ENCODE assay signal across 8 cellular contexts in the genomic region with DNA sequence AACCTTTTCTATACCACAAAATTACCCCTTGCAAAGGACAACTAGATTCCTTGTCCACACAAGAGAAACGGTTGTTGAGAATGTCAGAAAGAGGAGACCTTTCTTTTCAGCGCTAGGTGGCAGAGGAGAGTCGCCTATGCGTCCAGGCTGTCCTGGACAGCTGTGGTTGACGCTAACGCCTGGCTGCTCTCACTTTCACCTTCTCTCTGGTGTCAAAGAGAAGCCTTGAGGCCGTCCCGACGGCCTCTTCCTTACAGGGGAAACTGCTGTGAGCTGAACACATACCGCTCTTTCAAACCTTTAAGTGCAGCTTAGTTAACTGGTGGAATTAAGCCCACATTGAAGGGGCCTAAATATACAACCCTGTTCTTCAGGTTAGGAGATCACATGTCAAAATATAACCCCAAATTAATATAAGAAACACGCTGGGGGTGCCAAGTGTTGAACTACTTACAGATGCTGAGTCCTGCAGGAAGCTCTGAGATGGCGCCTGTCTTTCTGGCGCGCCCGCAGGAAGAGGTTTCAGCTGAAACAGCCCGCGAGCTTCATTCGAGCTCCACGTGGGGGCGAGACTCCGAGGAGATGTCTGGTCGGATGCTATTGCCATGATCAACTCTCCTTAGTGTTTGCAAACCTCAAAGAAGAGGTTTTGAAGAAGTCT. TPM values are rescaled to one million over a fixed set of nuclear protein-coding genes. Genes with fewer than 3 reads are reported as not detected.
DNase-seq lines count a peak whose midpoint lies in the region; ATAC-seq and TF ChIP-seq lines count a peak whose summit lies in the region.

No MANE protein-coding gene starts in this region.

- peak overlapping the region; percentile 60 for H3K4me3 Mint-ChIP-seq in Calu3 (ENCODE audit: low read depth, unreplicated experiment)
- peak overlapping the region; percentile 70 for H3K4me3 Mint-ChIP-seq in stimulated activated effector memory CD8-positive, alpha-beta T cell treated with anti-CD3 and anti-CD28 coated beads, Interleukin-12 subunit alpha, Interleukin-12 subunit beta, amount 100 ng/mL, for 72 hours

- no peaks in the 10 kb centered on the region for H3K79me2 ChIP-seq in OCI-LY1 (ENCODE audit: insufficient read depth, low read length)

- H4K20me1 ChIP-seq in OCI-LY1 (ENCODE audit: insufficient read depth, low read length), result no peaks in the 10 kb centered on the region

- BruUV-seq in Calu3 (replicated peaks; lab: Mats Ljungman, UMichigan), result no TSS peak

- H3K36me3 ChIP-seq in OCI-LY1 (ENCODE audit: insufficient read depth, low read length), result no peaks in the 10 kb centered on the region

- peak; percentile 71 for DNase-seq in Calu3
- DNase-seq in GM20000 (ENCODE audit: low spot score), result peak; percentile 81
- DNase-seq in HPDE6-E6E7 (ENCODE audit: extremely low spot score), result peak; percentile 36
- peak; percentile 47 for DNase-seq in activated T-cell treated with anti-CD3 and anti-CD28 coated beads for 4 hours
- peak; percentile 75 for DNase-seq in myocyte (ENCODE audit: low read depth)
- peak; percentile 35 to 77 for DNase-seq in stimulated activated effector memory CD8-positive, alpha-beta T cell treated with anti-CD3 and anti-CD28 coated beads, Interleukin-12 subunit alpha, Interleukin-12 subunit beta, amount 100 ng/mL, for 72 hours (ENCODE audit: low spot score in 2 of 2)

- peak; percentile 47 for TF ChIP-seq CTCF in Calu3 (IDR thresholded peaks at IDR 0.05; ENCODE audit: unreplicated experiment)
- peak; percentile 82 for TF ChIP-seq CTCF in GM20000 (IDR thresholded peaks at IDR 0.05; ENCODE audit: extremely low read depth, missing control alignments)
- TF ChIP-seq CTCF in OCI-LY1 (IDR thresholded peaks at IDR 0.05; ENCODE audit: low read length), result peak; percentile 82

- intact Hi-C loops in Calu3 (cut with micrococcal nuclease; ENCODE audit: unreplicated experiment), result loop anchor here (1.0 to 5.0 kb wide), 6 partner anchors 33 to 1920 kb away; no protein-coding TSS in a partner anchor

- H2AFZ ChIP-seq in OCI-LY1 (ENCODE audit: low read length), result peak overlapping the region; percentile 70

- no peak overlapping the region for H3K27ac ChIP-seq in OCI-LY1 (ENCODE audit: low read depth, low read length, poor library complexity, severe bottlenecking)

- H3K9me3 ChIP-seq in OCI-LY1 (ENCODE audit: low read length), result no peaks in the 10 kb centered on the region

- no peak overlapping the region for H3K27ac Mint-ChIP-seq in Calu3 (ENCODE audit: unreplicated experiment)
- H3K27ac Mint-ChIP-seq in stimulated activated effector memory CD8-positive, alpha-beta T cell treated with anti-CD3 and anti-CD28 coated beads, Interleukin-12 subunit alpha, Interleukin-12 subunit beta, amount 100 ng/mL, for 72 hours, result peak overlapping the region; percentile 26

- H3K27me3 ChIP-seq in OCI-LY1 (ENCODE audit: insufficient read depth, low read length), result no peaks in the 10 kb centered on the region

- peaks cover 17% of the 10 kb centered on the region for H3K27me3 Mint-ChIP-seq in Calu3 (ENCODE audit: unreplicated experiment)

- no peaks in the 10 kb centered on the region for H3K9me3 Mint-ChIP-seq in Calu3 (ENCODE audit: low read depth, unreplicated experiment)
- no peaks in the 10 kb centered on the region for H3K9me3 Mint-ChIP-seq in stimulated activated effector memory CD8-positive, alpha-beta T cell treated with anti-CD3 and anti-CD28 coated beads, Interleukin-12 subunit alpha, Interleukin-12 subunit beta, amount 100 ng/mL, for 72 hours

- ATAC-seq in esophagus mucosa, result peak; percentile 88
- ATAC-seq in stimulated activated effector memory CD8-positive, alpha-beta T cell treated with anti-CD3 and anti-CD28 coated beads, Interleukin-12 subunit alpha, Interleukin-12 subunit beta, amount 100 ng/mL, for 72 hours, result peak; percentile 93

- H3K9ac ChIP-seq in OCI-LY1 (ENCODE audit: low read length), result peak overlapping the region; percentile 38; the same call in 1 of the 2 replicates

- H3K36me3 Mint-ChIP-seq in Calu3 (ENCODE audit: insufficient read depth, unreplicated experiment), result no peaks in the 10 kb centered on the region
- H3K36me3 Mint-ChIP-seq in stimulated activated effector memory CD8-positive, alpha-beta T cell treated with anti-CD3 and anti-CD28 coated beads, Interleukin-12 subunit alpha, Interleukin-12 subunit beta, amount 100 ng/mL, for 72 hours, result no peaks in the 10 kb centered on the region

- CTCF ChIA-PET in Calu3 (lab: Charles Lee), result interaction anchor here (0.9 to 1.8 kb wide), 6 partner anchors 26 to 2000 kb away, joined by 3 to 7 read pairs (median 4); partner anchors contain the start of gene KBTBD8

- peak overlapping the region; percentile 69 for H3K4me2 ChIP-seq in OCI-LY1 (ENCODE audit: low read length)

- H3K9me2 ChIP-seq in OCI-LY1 (ENCODE audit: low read depth, low read length), result no peaks in the 10 kb centered on the region

- no peaks in the 10 kb centered on the region for H3K4me1 Mint-ChIP-seq in Calu3 (ENCODE audit: low read depth, unreplicated experiment)
- H3K4me1 Mint-ChIP-seq in stimulated activated effector memory CD8-positive, alpha-beta T cell treated with anti-CD3 and anti-CD28 coated beads, Interleukin-12 subunit alpha, Interleukin-12 subunit beta, amount 100 ng/mL, for 72 hours, result peaks cover 8% of the 10 kb centered on the region

- no peaks in the 10 kb centered on the region for H3F3A ChIP-seq in OCI-LY1 (ENCODE audit: insufficient read depth, low read length)

- peaks cover 11% of the 10 kb centered on the region for H3K4me1 ChIP-seq in OCI-LY1 (ENCODE audit: insufficient read depth, low read length, severe bottlenecking)

- H3K4me3 ChIP-seq in OCI-LY1 (ENCODE audit: low read depth, low read length, poor library complexity, severe bottlenecking), result peak overlapping the region; percentile 50

RNA-seq across cellular contexts. Expression of gene KBTBD8, which starts 26.1 kb away (rescaled TPM):
- total RNA-seq in Calu3 (2022) (4.1 and 5.9 TPM in 2 replicates), esophagus mucosa (2.2 TPM), myocyte (4.3 and 6.8 TPM in 2 replicates)
- 0.40 TPM for polyA plus RNA-seq in myocyte (2012)
